ENCODE assay signal across 8 cellular contexts in the genomic region with DNA sequence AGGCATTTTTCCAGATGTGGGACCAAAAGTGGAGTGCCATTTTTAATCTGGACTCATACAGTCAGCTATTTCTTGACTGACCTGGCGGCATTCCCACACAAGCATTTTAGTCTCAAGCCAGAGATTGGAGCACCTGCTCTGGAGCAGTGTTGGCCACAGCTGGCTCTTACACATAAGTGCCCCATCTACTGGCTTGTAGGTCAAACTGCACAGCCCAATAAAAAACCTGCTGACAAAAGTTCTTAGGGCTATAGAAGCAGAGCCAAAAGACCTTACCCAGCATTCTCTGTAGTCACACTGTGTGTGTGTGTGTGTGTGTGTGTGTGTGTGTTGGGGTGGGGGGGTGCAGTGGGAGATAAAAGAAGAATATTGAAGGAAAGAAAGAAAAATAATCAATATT.
DNase-seq lines count a peak whose midpoint lies in the region; ATAC-seq and TF ChIP-seq lines count a peak whose summit lies in the region.

No MANE protein-coding gene starts in this region.

- in situ Hi-C loops in GM13977 (cut with MboI; ENCODE audit: low pct_unique_long_range_greater_than_20kb, low sequenced_read_pairs, unreplicated experiment), result no loop called here

- TF ChIP-seq CTCF in GM13977 (IDR thresholded peaks at IDR 0.05; ENCODE audit: extremely low read depth, insufficient read depth, missing control alignments), result peak; percentile 58

- H3K4me3 Mint-ChIP-seq in effector memory CD8-positive, alpha-beta T cell, result no peak overlapping the region
- H3K4me3 Mint-ChIP-seq in stimulated activated effector memory CD8-positive, alpha-beta T cell treated with anti-CD3 and anti-CD28 coated beads, Interleukin-12 subunit alpha, Interleukin-12 subunit beta, amount 100 ng/mL, for 72 hours, result no peak overlapping the region

- ATAC-seq in HG02678 (IDR thresholded peaks at IDR 0.05; ENCODE audit: unreplicated experiment), result peak; percentile 89
- peak; percentile 69 for ATAC-seq in effector memory CD8-positive, alpha-beta T cell (replicated peaks)
- ATAC-seq in stimulated activated effector memory CD8-positive, alpha-beta T cell treated with anti-CD3 and anti-CD28 coated beads, Interleukin-12 subunit alpha, Interleukin-12 subunit beta, amount 100 ng/mL, for 72 hours, result peak; percentile 62

- no peak overlapping the region for H3K27ac Mint-ChIP-seq in effector memory CD8-positive, alpha-beta T cell
- no peak overlapping the region for H3K27ac Mint-ChIP-seq in stimulated activated effector memory CD8-positive, alpha-beta T cell treated with anti-CD3 and anti-CD28 coated beads, Interleukin-12 subunit alpha, Interleukin-12 subunit beta, amount 100 ng/mL, for 72 hours

- H3K9me3 Mint-ChIP-seq in effector memory CD8-positive, alpha-beta T cell, result peaks cover 0 to 12% of the 10 kb centered on the region in 2 donors
- H3K9me3 Mint-ChIP-seq in stimulated activated effector memory CD8-positive, alpha-beta T cell treated with anti-CD3 and anti-CD28 coated beads, Interleukin-12 subunit alpha, Interleukin-12 subunit beta, amount 100 ng/mL, for 72 hours, result peaks cover 14% of the 10 kb centered on the region

- no peaks in the 10 kb centered on the region for H3K36me3 Mint-ChIP-seq in effector memory CD8-positive, alpha-beta T cell (ENCODE audit: insufficient read depth)
- H3K36me3 Mint-ChIP-seq in stimulated activated effector memory CD8-positive, alpha-beta T cell treated with anti-CD3 and anti-CD28 coated beads, Interleukin-12 subunit alpha, Interleukin-12 subunit beta, amount 100 ng/mL, for 72 hours, result no peaks in the 10 kb centered on the region

- H3K4me1 Mint-ChIP-seq in effector memory CD8-positive, alpha-beta T cell (ENCODE audit: low read depth in 2 of 2), result peaks cover 0 to 3% of the 10 kb centered on the region in 2 donors
- H3K4me1 Mint-ChIP-seq in stimulated activated effector memory CD8-positive, alpha-beta T cell treated with anti-CD3 and anti-CD28 coated beads, Interleukin-12 subunit alpha, Interleukin-12 subunit beta, amount 100 ng/mL, for 72 hours, result peaks cover 8% of the 10 kb centered on the region

- DNase-seq in AG08396 (ENCODE audit: low spot score) (peak; percentile 30), GM13977 (ENCODE audit: low spot score) (peak; percentile 27), NCI-H524 treated with DMSO at 0.1 percent for 48 hours (lab: John Stamatoyannopoulos, UW) (peak; percentile 10), NCI-H187 treated with DMSO at 0.1 percent for 48 hours (lab: John Stamatoyannopoulos, UW) (no peak), T1000 (lab: John Stamatoyannopoulos, UW) (no peak)
- DNase-seq in effector memory CD8-positive, alpha-beta T cell, result no peak
- DNase-seq in stimulated activated effector memory CD8-positive, alpha-beta T cell treated with anti-CD3 and anti-CD28 coated beads, Interleukin-12 subunit alpha, Interleukin-12 subunit beta, amount 100 ng/mL, for 72 hours (ENCODE audit: low spot score in 2 of 2), result no peak

- peaks cover 20 to 34% of the 10 kb centered on the region in 2 donors for H3K27me3 Mint-ChIP-seq in effector memory CD8-positive, alpha-beta T cell

Comparison
In these comparisons a context has a peak if more than half of its experiments do, and no peak if none do; other contexts are left out.
1. DNase-seq: peak in AG08396 (single experiment), GM13977 (single experiment) and NCI-H524 treated with DMSO at 0.1 percent for 48 hours (single experiment); none in effector memory CD8-positive, alpha-beta T cell (0 of 3), stimulated activated effector memory CD8-positive, alpha-beta T cell treated with anti-CD3 and anti-CD28 coated beads, Interleukin-12 subunit alpha, Interleukin-12 subunit beta, amount 100 ng/mL, for 72 hours (0 of 2), NCI-H187 treated with DMSO at 0.1 percent for 48 hours (single experiment) and T1000 (single experiment).
2. Peak in every context shown above with its lines, with median percentiles within 50 percentile points of each other: ATAC-seq.